8 cellular contexts compared by ENCODE assay signal in genomic region chr12:55738113-55739024, GRCh38. TPM values are rescaled to one million over a fixed set of nuclear protein-coding genes. Genes with fewer than 3 reads are reported as not detected.
DNase-seq lines count a peak whose midpoint lies in the region; ATAC-seq and TF ChIP-seq lines count a peak whose summit lies in the region.

No MANE protein-coding gene starts in this region.

- ATAC-seq in GM18520 (IDR thresholded peaks at IDR 0.05; ENCODE audit: unreplicated experiment) (peak; percentile 75), HG03064 (IDR thresholded peaks at IDR 0.05; ENCODE audit: low read depth, unreplicated experiment) (peak; percentile 82)

- DNase-seq in A673 (ENCODE audit: low spot score), result peak; percentile 97
- DNase-seq in NCI-H2107 treated with DMSO at 0.1 percent for 48 hours (lab: John Stamatoyannopoulos, UW; ENCODE audit: unreplicated experiment), result peak; percentile 59
- DNase-seq in UCSD-AML1 (lab: John Stamatoyannopoulos, UW; ENCODE audit: unreplicated experiment), result peak; percentile 84
- peak; percentile 91 to 94 for DNase-seq in cardiac fibroblast (ENCODE audit: low read depth in 2 of 2)
- DNase-seq in inferior parietal cortex (ENCODE audit: extremely low spot score), result peak; percentile 100
- DNase-seq in smooth muscle cell of the brain vasculature (ENCODE audit: low read depth, low spot score), result peak; percentile 79

- TF ChIP-seq CTCF in A673 (conservative IDR thresholded peaks at IDR 0.05; ENCODE audit: low read depth, low read length), result peak; percentile 90
- TF ChIP-seq CTCF in cardiac fibroblast (IDR thresholded peaks at IDR 0.05; ENCODE audit: low read depth, low read length), result peak; percentile 71

- intact Hi-C loops in A673 (cut with micrococcal nuclease; ENCODE audit: unreplicated experiment), result loop anchor here (2.0 to 5.0 kb wide), 5 partner anchors 58 to 302 kb away; partner anchors contain the start of genes ORMDL2, PYM1, RPS26 and SARNP

- H3K4me3 ChIP-seq in A673 (ENCODE audit: low read depth, low read length, poor library complexity, severe bottlenecking) (peak overlapping the region; percentile 59), cardiac fibroblast (replicated peaks in 1 of 2; ENCODE audit: low read depth in 2 of 2, low read length in 2 of 2) (peak overlapping the region; percentile 60 to 61)

- H3K27me3 ChIP-seq in A673 (replicated peaks; ENCODE audit: insufficient read depth, low read depth, low read length, poor library complexity), result no peaks in the 10 kb centered on the region

- H3K27ac ChIP-seq in A673 (ENCODE audit: low read depth, low read length, poor library complexity, severe bottlenecking), result peak overlapping the region; percentile 72

- no TSS peak for BruUV-seq in A673 (replicated peaks; lab: Mats Ljungman, UMichigan)

- CTCF ChIA-PET in A673 (lab: Charles Lee), result interaction anchor here (0.6 to 2.5 kb wide), 18 partner anchors 9 to 987 kb away, joined by 3 to 17 read pairs (median 4); partner anchors contain the start of genes ITGA7, NACA and SMARCC2

- no peaks in the 10 kb centered on the region for H3K9me3 ChIP-seq in A673 (ENCODE audit: low read depth, low read length, poor library complexity, severe bottlenecking)

- no peaks in the 10 kb centered on the region for H3K36me3 ChIP-seq in A673 (ENCODE audit: insufficient read depth, low read length, poor library complexity, severe bottlenecking)

- POLR2A ChIA-PET in A673 (lab: Charles Lee; ENCODE audit: low non-redundant PET), result no interaction called here

- H3K4me1 ChIP-seq in A673 (ENCODE audit: insufficient read depth, low read length, poor library complexity, severe bottlenecking), result peaks cover 15% of the 10 kb centered on the region

RNA-seq across cellular contexts. Expression of gene GDF11, which starts 4.6 kb away (rescaled TPM):
- 38.4 and 46.9 TPM in 2 replicates for total RNA-seq in A673 (2021)

RNA-seq across cellular contexts. Expression of gene CD63, which starts 9.6 kb away (rescaled TPM):
- 367 and 371 TPM in 2 replicates for total RNA-seq in A673 (2021)

RNA-seq across cellular contexts. Expression of gene RDH5, which starts 18.2 kb away (rescaled TPM):
- 6.7 and 9.7 TPM in 2 replicates for total RNA-seq in A673 (2021)

RNA-seq across cellular contexts. Expression of gene BLOC1S1, which starts 22.5 kb away (rescaled TPM):
- total RNA-seq in A673 (2021), result 76.0 and 86.3 TPM in 2 replicates

RNA-seq across cellular contexts. Expression of gene ITGA7, which starts 30.7 kb away (rescaled TPM):
- total RNA-seq in A673 (2021), result 14.7 and 21.4 TPM in 2 replicates

Comparison
In these comparisons a context has a peak if more than half of its experiments do, and no peak if none do; other contexts are left out.
1. Peak in every context shown above with its lines: DNase-seq, ATAC-seq, H3K4me3 ChIP-seq and H3K27ac ChIP-seq.